Comparison of ENCODE assay signal across 31 cellular contexts in the genomic region with DNA sequence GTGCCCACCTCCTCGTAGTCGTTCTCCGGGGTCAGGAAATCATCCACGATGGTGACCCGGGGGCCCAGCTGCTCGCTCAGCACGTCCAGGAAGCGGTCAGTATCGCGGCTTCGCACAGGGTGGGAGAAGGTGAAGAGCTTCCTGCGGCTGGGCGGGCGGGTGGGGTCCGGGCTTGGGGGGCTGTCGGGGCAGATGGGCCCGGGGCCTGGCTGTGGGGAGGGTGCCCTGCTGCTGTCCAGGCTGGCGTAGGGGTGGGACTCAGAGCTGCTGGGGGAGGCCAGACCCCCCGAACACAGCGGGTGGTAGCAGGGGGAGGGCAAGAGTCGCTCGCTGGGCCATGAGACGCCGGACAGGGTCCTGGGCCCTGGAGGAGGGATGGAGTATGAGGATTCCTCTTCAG. TPM values are rescaled to one million over a fixed set of nuclear protein-coding genes. Genes with fewer than 3 reads are reported as not detected.
DNase-seq lines count a peak whose midpoint lies in the region; ATAC-seq, FAIRE-seq and TF ChIP-seq lines count a peak whose summit lies in the region.
"Had no signal": no experiment of that assay in that cellular context is flagged by ENCODE, and none has a peak within 500 bp of the region (broad histone marks: within the 10 kb centered on the region; RNA-seq: fewer than 3 reads in every experiment).

No MANE protein-coding gene starts in this region.

- no peak overlapping the region for H3K4me3 ChIP-seq in H7 (ENCODE audit: insufficient read depth, low read depth, low read length)
- no peak overlapping the region for H3K4me3 ChIP-seq in RWPE2 (ENCODE audit: severe bottlenecking)
- no peak overlapping the region for H3K4me3 ChIP-seq in neuronal stem cell (ENCODE audit: low read length in 2 of 2)
- H3K4me3 ChIP-seq: BLaER1, GM12878 had no signal

- H3K9me3 ChIP-seq in RWPE2 (ENCODE audit: severe bottlenecking), result no peaks in the 10 kb centered on the region
- H3K9me3 ChIP-seq in neuronal stem cell (replicated peaks in 1 of 2; ENCODE audit: control insufficient read depth in 2 of 2, insufficient read depth in 1 of 2, low read depth in 1 of 2, low read length in 2 of 2), result no peaks in the 10 kb centered on the region
- H3K9me3 ChIP-seq: BE2C, BLaER1 had no signal

- no peak overlapping the region for H4K8ac ChIP-seq in neuronal stem cell (ENCODE audit: low read depth, low read length)

- DNase-seq in H7 (peak; percentile 46), RWPE2 (ENCODE audit: low spot score) (peak; percentile 49), neuronal stem cell (ENCODE audit: low spot score) (no peak), urothelium cell line (ENCODE audit: low spot score) (no peak), GM20000 (ENCODE audit: low spot score) (no peak)
- DNase-seq: 8988T; ACHN; BE2C; C1 segment of cervical spinal cord; CD4-positive, alpha-beta memory T cell; CD4-positive, CD25-positive, alpha-beta regulatory T cell; COR-L47; DMS 273 treated with DMSO at 0.1 percent for 48 hours; DMS153; DMS53; DMS79; DND-41; EL; GDM1 had no signal

- peak; percentile 86 for FAIRE-seq in urothelium cell line (lab: Jason Lieb, UNC)
- FAIRE-seq: A204.1, GM12892, GM18507 had no signal

- H3K23ac ChIP-seq in neuronal stem cell (ENCODE audit: low read depth, low read length, poor library complexity), result no peak overlapping the region

- no peak overlapping the region for H3K4ac ChIP-seq in neuronal stem cell (ENCODE audit: low read length)

- peak overlapping the region; percentile 19 for H3K18ac ChIP-seq in neuronal stem cell (ENCODE audit: low read length)

- H3K27ac ChIP-seq in RWPE2 (ENCODE audit: poor library complexity, severe bottlenecking) (no peak overlapping the region), neuronal stem cell (replicated peaks; ENCODE audit: low read length) (no peak overlapping the region)
- H3K27ac ChIP-seq: BLaER1 had no signal

- H2AK5ac ChIP-seq in neuronal stem cell (ENCODE audit: low read depth, low read length), result peak overlapping the region; percentile 52

- no CpG with 5 or more reads among the region's 24 CpGs for WGBS in neuronal stem cell (ENCODE audit: extremely low coverage in 2 of 2, insufficient read length in 2 of 2, insufficient replicate concordance in 1 of 2), 2 donors

- no peak for ATAC-seq in RWPE2 (ENCODE audit: low read depth)
- no peak for ATAC-seq in GM21825 (IDR thresholded peaks at IDR 0.05; ENCODE audit: unreplicated experiment)
- ATAC-seq in HG03520 (IDR thresholded peaks at IDR 0.05; ENCODE audit: unreplicated experiment), result no peak
- ATAC-seq: GM12878 had no signal

- H3K4me1 ChIP-seq in RWPE2 (ENCODE audit: insufficient read depth, poor library complexity, severe bottlenecking), result no peaks in the 10 kb centered on the region
- peaks cover 3% of the 10 kb centered on the region in 2 donors for H3K4me1 ChIP-seq in neuronal stem cell (ENCODE audit: control insufficient read depth in 2 of 2, insufficient read depth in 1 of 2, low read depth in 1 of 2, low read length in 2 of 2)
- H3K4me1 ChIP-seq: BE2C had no signal

- no peak overlapping the region for H2BK5ac ChIP-seq in neuronal stem cell (ENCODE audit: low read length)

- no peak overlapping the region for H3K4me2 ChIP-seq in neuronal stem cell (ENCODE audit: insufficient read depth, low read length, poor library complexity, severe bottlenecking)
- H3K4me2 ChIP-seq: BLaER1 had no signal

- H2BK15ac ChIP-seq in neuronal stem cell (ENCODE audit: low read length), result no peak overlapping the region

- H2BK12ac ChIP-seq in neuronal stem cell (ENCODE audit: low read length), result no peak overlapping the region

- no peak for TF ChIP-seq CTCF in RWPE2 (IDR thresholded peaks at IDR 0.05; ENCODE audit: poor library complexity, severe bottlenecking)
- TF ChIP-seq CTCF in GM20000 (IDR thresholded peaks at IDR 0.05; ENCODE audit: extremely low read depth, missing control alignments), result no peak

- H3K36me3 ChIP-seq in H7 (replicated peaks; ENCODE audit: control insufficient read depth, insufficient read depth, low read length) (no peaks in the 10 kb centered on the region), RWPE2 (ENCODE audit: low read depth) (no peaks in the 10 kb centered on the region), neuronal stem cell (replicated peaks in 1 of 2; ENCODE audit: control insufficient read depth in 2 of 2, insufficient read depth in 2 of 2, low read length in 2 of 2) (no peaks in the 10 kb centered on the region)
- H3K36me3 ChIP-seq: BE2C had no signal

- H2AFZ ChIP-seq in neuronal stem cell (ENCODE audit: low read length), result no peak overlapping the region

- H2BK120ac ChIP-seq in neuronal stem cell (ENCODE audit: low read depth, low read length), result no peak overlapping the region

- no peak overlapping the region for H3K9ac ChIP-seq in neuronal stem cell (ENCODE audit: low read depth, low read length, poor library complexity)
- H3K9ac ChIP-seq: BLaER1 had no signal

- H3K14ac ChIP-seq in neuronal stem cell (ENCODE audit: low read length), result no peak overlapping the region

- no peak overlapping the region for H4K91ac ChIP-seq in neuronal stem cell (ENCODE audit: low read depth, low read length, poor library complexity)

- no peaks in the 10 kb centered on the region for H3K79me1 ChIP-seq in neuronal stem cell (ENCODE audit: low read depth, low read length)

- H3K27me3 ChIP-seq in H7 (ENCODE audit: control insufficient read depth, insufficient read depth, low read length) (peaks cover 3% of the 10 kb centered on the region; the same call in 1 of the 2 replicates), RWPE2 (ENCODE audit: insufficient read depth, poor library complexity, severe bottlenecking) (no peaks in the 10 kb centered on the region), neuronal stem cell (ENCODE audit: control insufficient read depth in 3 of 3, insufficient read depth in 3 of 3, low read depth in 1 of 3, low read length in 3 of 3) (peaks cover 0 to 31% (median 17%) of the 10 kb centered on the region in 3 experiments)
- H3K27me3 ChIP-seq: BE2C, BLaER1 had no signal

RNA-seq across cellular contexts. Expression of a gene that starts 25.0 kb away (rescaled TPM):
- total RNA-seq in H7 (2014; rRNA removed; shearing (Covaris generic)), result 60.9 and 64.1 TPM in 2 replicates
- 70.7 TPM for polyA plus RNA-seq in neuronal stem cell (2013, experiment 1 of 2)
- polyA plus RNA-seq in neuronal stem cell (2013, experiment 2 of 2), result 74.1 TPM

RNA-seq across cellular contexts. Expression of a gene that starts 42.3 kb away (rescaled TPM):
- 0.28 and 0.33 TPM in 2 replicates for total RNA-seq in H7 (2014; rRNA removed; shearing (Covaris generic))
- polyA plus RNA-seq in neuronal stem cell (2013, experiment 1 of 2), result 0.33 TPM
- polyA plus RNA-seq in neuronal stem cell (2013, experiment 2 of 2), result 0.30 TPM
- total RNA-seq: A673, Daoy, GM12878 had no signal
- polyA plus RNA-seq: AG04450; CD14-positive monocyte; CD8-positive, alpha-beta memory T cell; GM12878 had no signal

Comparison
In these comparisons a context has a peak if more than half of its experiments do, and no peak if none do; other contexts are left out.
1. DNase-seq: peak in H7 (single experiment) and RWPE2 (single experiment); none in neuronal stem cell (single experiment), urothelium cell line (single experiment) and GM20000 (single experiment).